Comparison of ENCODE assay signal across 31 cellular contexts in genomic region chr6:14142816-14143215, GRCh38.
"Had no signal": no experiment of that assay in that cellular context is flagged by ENCODE, and none has a peak within 500 bp of the region (broad histone marks: within the 10 kb centered on the region; RNA-seq: fewer than 3 reads in every experiment).

No MANE protein-coding gene starts in this region.

- H3K4me3 ChIP-seq: MG63, Peyer's patch, SJCRH30 had no signal

- H3K4me1 ChIP-seq: Peyer's patch, SJCRH30 had no signal

- H3K27ac Mint-ChIP-seq: activated CD4-positive, alpha-beta memory T cell treated with anti-CD3 and anti-CD28 coated beads, Interleukin-2, amount 10 ng/mL, durations not matched to agents 7 days and 5 days; activated CD4-positive, alpha-beta T cell treated with anti-CD3 and anti-CD28 coated beads for 36 hours; activated naive CD4-positive, alpha-beta T cell treated with anti-CD3 and anti-CD28 coated beads for 36 hours; activated naive CD8-positive, alpha-beta T cell had no signal

- ATAC-seq: activated CD4-positive, alpha-beta T cell treated with anti-CD3 and anti-CD28 coated beads for 36 hours; activated T-helper 17 cell treated with anti-CD3 and anti-CD28 coated beads, Interleukin-2, amount 50 U/mL, for 72 hours; SK-N-SH treated with all-trans-retinoic acid at 6 μM for 48 hours had no signal

- H3K27ac ChIP-seq: brain microvascular endothelial cell, Peyer's patch, RWPE1, SJCRH30 had no signal

- H3K36me3 Mint-ChIP-seq: activated naive CD8-positive, alpha-beta T cell had no signal

- H3K9me3 ChIP-seq: MG63, Peyer's patch, SJCRH30 had no signal

- H3K9me3 Mint-ChIP-seq: activated CD4-positive, alpha-beta memory T cell treated with anti-CD3 and anti-CD28 coated beads, Interleukin-2, amount 10 ng/mL, durations not matched to agents 7 days and 5 days; activated naive CD4-positive, alpha-beta T cell treated with anti-CD3 and anti-CD28 coated beads for 36 hours; activated T-helper 17 cell treated with anti-CD3 and anti-CD28 coated beads, Interleukin-2, amount 50 U/mL, for 72 hours; IgD-negative memory B cell had no signal

- H3K4me3 Mint-ChIP-seq: activated CD4-positive, alpha-beta memory T cell treated with anti-CD3 and anti-CD28 coated beads, Interleukin-2, amount 10 ng/mL, durations not matched to agents 7 days and 5 days; activated CD4-positive, alpha-beta T cell treated with anti-CD3 and anti-CD28 coated beads for 36 hours; activated naive CD4-positive, alpha-beta T cell treated with anti-CD3 and anti-CD28 coated beads for 36 hours; activated naive CD8-positive, alpha-beta T cell; activated T-helper 17 cell treated with anti-CD3 and anti-CD28 coated beads, Interleukin-2, amount 50 U/mL, for 72 hours; IgD-negative memory B cell had no signal

- H3K27me3 Mint-ChIP-seq: activated CD4-positive, alpha-beta memory T cell treated with anti-CD3 and anti-CD28 coated beads, Interleukin-2, amount 10 ng/mL, durations not matched to agents 7 days and 5 days; activated CD4-positive, alpha-beta T cell treated with anti-CD3 and anti-CD28 coated beads for 36 hours; activated naive CD8-positive, alpha-beta T cell; activated T-helper 17 cell treated with anti-CD3 and anti-CD28 coated beads, Interleukin-2, amount 50 U/mL, for 72 hours; IgD-negative memory B cell had no signal

- H3K4me1 Mint-ChIP-seq: activated CD4-positive, alpha-beta memory T cell treated with anti-CD3 and anti-CD28 coated beads, Interleukin-2, amount 10 ng/mL, durations not matched to agents 7 days and 5 days had no signal

- H3K36me3 ChIP-seq: brain microvascular endothelial cell, MG63, Peyer's patch, SJCRH30 had no signal

- H3K27me3 ChIP-seq: brain microvascular endothelial cell, Peyer's patch, SJCRH30 had no signal

- FAIRE-seq: astrocyte, TTC549 had no signal

- DNase-seq: activated CD4-positive, alpha-beta memory T cell treated with anti-CD3 and anti-CD28 coated beads, Interleukin-2, amount 10 ng/mL, durations not matched to agents 7 days and 5 days; activated CD4-positive, alpha-beta T cell treated with anti-CD3 and anti-CD28 coated beads for 36 hours; activated CD4-positive, alpha-beta T cell treated with anti-CD3 and anti-CD28 coated beads, Interleukin-2, amount 50 U/mL, for 1 hour; activated gamma-delta T cell; activated naive CD4-positive, alpha-beta T cell treated with anti-CD3 and anti-CD28 coated beads for 36 hours; activated T-cell treated with anti-CD3 and anti-CD28 coated beads for 4 hours; activated T-cell treated with anti-CD3 and anti-CD28 coated beads, Interleukin-2, amount 50 U/mL, for 48 hours; amygdala; brain microvascular endothelial cell; MG63; MV-4-11; NCI-H1092 treated with DMSO at 0.1 percent for 48 hours; NCI-H1436; NCI-H1694 treated with DMSO at 0.1 percent for 48 hours; NCI-H2029 treated with DMSO at 0.1 percent for 48 hours; NCI-H345; NCI-H510A; NCI-H526 treated with DMSO at 0.1 percent for 48 hours; Peyer's patch; Right ventricle myocardium superior; SJCRH30; SW 1271; T-helper 2 cell; T1000 had no signal
